In genomic region chr2:54208364-54209240, GRCh38 we compare ENCODE assay signal across 13 cellular contexts. TPM values are rescaled to one million over a fixed set of nuclear protein-coding genes. Genes with fewer than 3 reads are reported as not detected.
A peak's percentile ranks its signal among the peaks of the same experiment; 100 is the strongest.
DNase-seq lines count a peak whose midpoint lies in the region; ATAC-seq and TF ChIP-seq lines count a peak whose summit lies in the region.
"Had no signal": no experiment of that assay in that cellular context is flagged by ENCODE, and none has a peak within 500 bp of the region (broad histone marks: within the 10 kb centered on the region; RNA-seq: fewer than 3 reads in every experiment).

No MANE protein-coding gene starts in this region.

- intact Hi-C loops in right lobe of liver (cut with DNase I) (no loop called here), thyroid gland (cut with DNase I) (no loop called here)

- DNase-seq in HFFc6: peak; percentile 25
- DNase-seq in choroid plexus epithelial cell (ENCODE audit: low read depth): peak; percentile 80
- DNase-seq in right lobe of liver: no peak
- no peak for DNase-seq in thyroid gland
- no peak for DNase-seq in stimulated activated naive CD4-positive, alpha-beta T cell treated with Interleukin-2 at 50 U/mL for 16 hours (lab: John Stamatoyannopoulos, UW)
- DNase-seq in NCI-H2227 (lab: John Stamatoyannopoulos, UW; ENCODE audit: unreplicated experiment): no peak
- DNase-seq in Ammon's horn (ENCODE audit: low spot score): no peak
- DNase-seq: activated T-cell treated with anti-CD3 and anti-CD28 coated beads, Interleukin-2, amount 50 U/mL, for 48 hours; cortex of kidney; NCI-H1694 treated with DMSO at 0.1 percent for 48 hours; occipital lobe had no signal

- no peak overlapping the region for H3K4me3 ChIP-seq in choroid plexus epithelial cell (ENCODE audit: low read depth, low read length)
- H3K4me3 ChIP-seq in right lobe of liver: no peak overlapping the region
- no peak overlapping the region for H3K4me3 ChIP-seq in thyroid gland (replicated peaks in 1 of 3)

- H3K36me3 Mint-ChIP-seq in HFFc6 (ENCODE audit: low read depth): 0 out of 2 replicates have a peak, but pooled peaks cover 5% of the 10 kb centered on the region

- H3K36me3 ChIP-seq in right lobe of liver (no peaks in the 10 kb centered on the region), thyroid gland (no peaks in the 10 kb centered on the region)

- H3K4me1 Mint-ChIP-seq in HFFc6 (ENCODE audit: low read depth): peaks cover 61% of the 10 kb centered on the region

- H3K27me3 ChIP-seq in right lobe of liver (no peaks in the 10 kb centered on the region), thyroid gland (no peaks in the 10 kb centered on the region)

- peak overlapping the region; percentile 70 for H3K27ac Mint-ChIP-seq in HFFc6

- peak overlapping the region; percentile 64 for H3K4me3 Mint-ChIP-seq in HFFc6

- TF ChIP-seq POLR2A in right lobe of liver (IDR thresholded peaks at IDR 0.05) (no peak), thyroid gland (IDR thresholded peaks at IDR 0.05) (no peak)

- H3K27me3 Mint-ChIP-seq in HFFc6 (ENCODE audit: insufficient read depth): no peaks in the 10 kb centered on the region

- no peak for TF ChIP-seq CTCF in HFFc6 (IDR thresholded peaks at IDR 0.05)
- TF ChIP-seq CTCF in choroid plexus epithelial cell (conservative IDR thresholded peaks at IDR 0.05; ENCODE audit: low read depth, low read length): no peak
- no peak for TF ChIP-seq CTCF in right lobe of liver (IDR thresholded peaks at IDR 0.05)
- no peak for TF ChIP-seq CTCF in thyroid gland (IDR thresholded peaks at IDR 0.05)

- no peaks in the 10 kb centered on the region for H3K9me3 ChIP-seq in right lobe of liver
- H3K9me3 ChIP-seq in thyroid gland: no peaks in the 10 kb centered on the region

- H3K4me1 ChIP-seq in right lobe of liver (peaks cover 0 to 23% (median 5%) of the 10 kb centered on the region in 4 donors), thyroid gland (peaks cover 20 to 25% of the 10 kb centered on the region in 2 donors)

- H3K27ac ChIP-seq in right lobe of liver (peak overlapping the region in 2 of 3 donors; percentile 7 to 42), thyroid gland (peak overlapping the region; percentile 66 to 77 (median 75))

- ATAC-seq in right lobe of liver: no peak
- ATAC-seq in HG03565 (IDR thresholded peaks at IDR 0.05; ENCODE audit: unreplicated experiment): no peak

- WGBS in right lobe of liver (ENCODE audit: insufficient coverage, low coverage, low lambda C conversion rate, missing lambda C conversion rate): 9% methylated on average over 1 of the region's 1 CpG
- 29 to 55% methylated on average over 1 of the region's 1 CpG for WGBS in thyroid gland, 2 donors

- peaks cover 6% of the 10 kb centered on the region; the same call in 1 of the 2 replicates for H3K9me3 Mint-ChIP-seq in HFFc6

RNA-seq across cellular contexts. Expression of gene TSPYL6, which starts 47.4 kb away (rescaled TPM):
- total RNA-seq in HFFc6 (2021; fragmentation: NEBNext Ultra II Directional; extraction: Animal tissue kit (Norgen Biotek cat#: 25700)): not detected
- total RNA-seq in right lobe of liver (not detected), thyroid gland (under 1 TPM in 2 of 4 donors, not detected in 2; 0.22 to 0.54 TPM)
- total RNA-seq: G401 had no signal

Comparison
In these comparisons a context has a peak if more than half of its experiments do, and no peak if none do; other contexts are left out.
1. DNase-seq: peak in HFFc6 (single experiment) and choroid plexus epithelial cell (single experiment); none in right lobe of liver (0 of 3), thyroid gland (0 of 2), stimulated activated naive CD4-positive, alpha-beta T cell treated with Interleukin-2 at 50 U/mL for 16 hours (single experiment), NCI-H2227 (single experiment) and Ammon's horn (single experiment).